Comparison of ENCODE assay signal across 10 cellular contexts in the genomic region with DNA sequence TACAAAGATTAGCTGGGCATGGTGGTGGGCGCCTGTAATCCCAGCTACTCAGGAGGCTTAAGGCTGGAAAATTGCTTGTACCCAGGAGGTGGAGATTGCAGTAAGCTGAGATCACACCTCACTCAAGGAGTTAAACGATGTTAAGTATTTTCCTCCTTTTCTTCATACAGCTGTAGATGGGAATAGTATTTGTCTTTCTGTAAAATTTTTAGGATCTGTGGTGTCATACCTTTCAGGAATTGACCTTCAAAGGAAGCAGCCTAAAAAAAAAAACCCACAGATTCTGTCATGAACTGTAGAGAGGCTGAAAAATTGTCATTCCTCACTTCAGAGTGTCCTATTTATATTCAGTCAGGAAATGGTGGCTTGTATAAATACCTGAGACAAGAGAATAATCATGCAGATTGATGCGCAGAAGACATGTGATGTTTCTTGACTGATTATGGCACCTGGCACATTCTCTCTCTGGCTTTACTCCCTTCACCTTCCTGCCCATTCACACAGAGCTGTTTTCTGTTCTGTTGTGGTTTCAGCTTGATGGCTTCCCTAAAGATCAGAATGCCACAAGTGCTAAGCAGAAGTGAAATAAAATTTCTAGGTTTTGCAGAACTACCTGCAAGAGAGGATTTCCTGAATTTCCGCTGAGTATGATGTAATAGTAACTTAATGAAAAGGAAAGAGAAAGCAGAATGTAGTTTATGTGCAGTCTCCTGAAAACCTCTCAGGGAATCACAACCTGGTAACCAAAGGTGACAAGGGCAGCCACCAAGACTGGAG. TPM values are rescaled to one million over a fixed set of nuclear protein-coding genes. Genes with fewer than 3 reads are reported as not detected.
DNase-seq lines count a peak whose midpoint lies in the region; ATAC-seq and TF ChIP-seq lines count a peak whose summit lies in the region.
"Had no signal": no experiment of that assay in that cellular context is flagged by ENCODE, and none has a peak within 500 bp of the region (broad histone marks: within the 10 kb centered on the region; RNA-seq: fewer than 3 reads in every experiment).

No MANE protein-coding gene starts in this region.

- peaks cover 36% of the 10 kb centered on the region for H3K27me3 Mint-ChIP-seq in activated CD4-positive, alpha-beta T cell treated with anti-CD3 and anti-CD28 coated beads, Interleukin-2, amount 10 ng/mL, durations not matched to agents 24 days and 14 days

- no peaks in the 10 kb centered on the region for H3K27me3 ChIP-seq in Karpas-422 (ENCODE audit: low read length)
- no peaks in the 10 kb centered on the region for H3K27me3 ChIP-seq in neutrophil
- H3K27me3 ChIP-seq in HAP-1 (ENCODE audit: low read depth), result no peaks in the 10 kb centered on the region
- H3K27me3 ChIP-seq in SJCRH30, result no peaks in the 10 kb centered on the region

- TF ChIP-seq CTCF in neutrophil (IDR thresholded peaks at IDR 0.05), result no peak

- intact Hi-C loops in activated CD4-positive, alpha-beta T cell treated with anti-CD3 and anti-CD28 coated beads, Interleukin-2, amount 10 ng/mL, durations not matched to agents 24 days and 14 days (cut with micrococcal nuclease), result no loop called here

- H3K4me3 ChIP-seq in Karpas-422 (ENCODE audit: low read length) (no peak overlapping the region), neutrophil (ENCODE audit: low read depth in 1 of 2, low read length in 1 of 2) (peak overlapping the region; percentile 15 to 25), HAP-1 (no peak overlapping the region), SJCRH30 (no peak overlapping the region)
- H3K4me3 ChIP-seq: A549 had no signal

- H3K36me3 ChIP-seq in Karpas-422 (ENCODE audit: insufficient read depth, low read length), result no peaks in the 10 kb centered on the region
- H3K36me3 ChIP-seq in neutrophil, result no peaks in the 10 kb centered on the region
- no peaks in the 10 kb centered on the region for H3K36me3 ChIP-seq in HAP-1 (replicated peaks)
- H3K36me3 ChIP-seq in SJCRH30, result no peaks in the 10 kb centered on the region

- no peaks in the 10 kb centered on the region for H3K9me3 ChIP-seq in Karpas-422 (ENCODE audit: low read length)
- H3K9me3 ChIP-seq in neutrophil, result no peaks in the 10 kb centered on the region
- no peaks in the 10 kb centered on the region for H3K9me3 ChIP-seq in HAP-1
- no peaks in the 10 kb centered on the region for H3K9me3 ChIP-seq in SJCRH30 (replicated peaks)
- H3K9me3 ChIP-seq: A549 had no signal

- no peaks in the 10 kb centered on the region for H4K20me1 ChIP-seq in Karpas-422 (ENCODE audit: insufficient read depth, low read depth, low read length)

- H2AFZ ChIP-seq in Karpas-422 (ENCODE audit: low read length), result no peak overlapping the region

- in situ Hi-C loops in HAP-1 (cut with MboI; ENCODE audit: low sequenced_read_pairs), result no loop called here

- no peaks in the 10 kb centered on the region for H3K9me2 ChIP-seq in Karpas-422 (replicated peaks; ENCODE audit: insufficient read depth, low read length)

- no peaks in the 10 kb centered on the region for H3K79me2 ChIP-seq in Karpas-422 (ENCODE audit: low read length)

- H3K4me1 Mint-ChIP-seq in activated CD4-positive, alpha-beta T cell treated with anti-CD3 and anti-CD28 coated beads, Interleukin-2, amount 10 ng/mL, durations not matched to agents 24 days and 14 days, result peaks cover 10% of the 10 kb centered on the region

- DNase-seq in activated CD4-positive, alpha-beta T cell treated with anti-CD3 and anti-CD28 coated beads, Interleukin-2, amount 10 ng/mL, durations not matched to agents 24 days and 14 days, result peak; percentile 77
- DNase-seq in activated CD4-positive, alpha-beta T cell treated with anti-CD3 and anti-CD28 coated beads for 48 hours, result no peak
- DNase-seq in Karpas-422, result peak; percentile 79
- no peak for DNase-seq in HAP-1 (ENCODE audit: low spot score in 2 of 2)
- DNase-seq in hypothalamus (lab: John Stamatoyannopoulos, UW), result no peak
- DNase-seq in SJCRH30, result no peak
- DNase-seq: cortex of kidney had no signal

- H3K4me2 ChIP-seq in Karpas-422 (ENCODE audit: low read depth, low read length, poor library complexity, severe bottlenecking), result no peak overlapping the region
- H3K4me2 ChIP-seq: A549 had no signal

- no peaks in the 10 kb centered on the region for H3K4me1 ChIP-seq in Karpas-422 (ENCODE audit: low read length)
- peaks cover 18 to 22% of the 10 kb centered on the region in 2 experiments for H3K4me1 ChIP-seq in neutrophil (ENCODE audit: control insufficient read depth in 1 of 2, insufficient read depth in 1 of 2, low read depth in 1 of 2, low read length in 1 of 2)
- no peaks in the 10 kb centered on the region for H3K4me1 ChIP-seq in HAP-1
- no peaks in the 10 kb centered on the region for H3K4me1 ChIP-seq in SJCRH30
- H3K4me1 ChIP-seq: A549 had no signal

- no peak overlapping the region for H3K27ac Mint-ChIP-seq in activated CD4-positive, alpha-beta T cell treated with anti-CD3 and anti-CD28 coated beads, Interleukin-2, amount 10 ng/mL, durations not matched to agents 24 days and 14 days

- no peak overlapping the region for H3K27ac ChIP-seq in Karpas-422 (ENCODE audit: low read length)
- H3K27ac ChIP-seq in neutrophil, result peak overlapping the region; percentile 67
- H3K27ac ChIP-seq in SJCRH30, result no peak overlapping the region
- H3K27ac ChIP-seq: A549 had no signal

- no peaks in the 10 kb centered on the region for H3K36me3 Mint-ChIP-seq in activated CD4-positive, alpha-beta T cell treated with anti-CD3 and anti-CD28 coated beads, Interleukin-2, amount 10 ng/mL, durations not matched to agents 24 days and 14 days (ENCODE audit: low read depth)

- peak; percentile 89 for ATAC-seq in HG02623 (IDR thresholded peaks at IDR 0.05; ENCODE audit: unreplicated experiment)

- H3K9ac ChIP-seq in Karpas-422 (ENCODE audit: low read length), result no peak overlapping the region

- H3K9me3 Mint-ChIP-seq in activated CD4-positive, alpha-beta T cell treated with anti-CD3 and anti-CD28 coated beads, Interleukin-2, amount 10 ng/mL, durations not matched to agents 24 days and 14 days, result no peaks in the 10 kb centered on the region

- peak overlapping the region; percentile 9 for H3K4me3 Mint-ChIP-seq in activated CD4-positive, alpha-beta T cell treated with anti-CD3 and anti-CD28 coated beads, Interleukin-2, amount 10 ng/mL, durations not matched to agents 24 days and 14 days

RNA-seq across cellular contexts. Expression of a gene that starts 3.8 kb away (rescaled TPM):
- total RNA-seq in activated CD4-positive, alpha-beta T cell treated with anti-CD3 and anti-CD28 coated beads, Interleukin-2, amount 10 ng/mL, durations not matched to agents 24 days and 14 days, result not detected in 2 replicates
- not detected in 2 replicates for total RNA-seq in Karpas-422 (2014; rRNA removed; shearing (Covaris generic); ENCODE audit: low replicate concordance)
- not detected in 2 replicates for total RNA-seq in SJCRH30 (2014; rRNA removed; shearing (Covaris generic))

RNA-seq across cellular contexts. Expression of a gene that starts 35.1 kb away (rescaled TPM):
- total RNA-seq in activated CD4-positive, alpha-beta T cell treated with anti-CD3 and anti-CD28 coated beads, Interleukin-2, amount 10 ng/mL, durations not matched to agents 24 days and 14 days, result not detected in 2 replicates
- not detected in 2 replicates for total RNA-seq in Karpas-422 (2014; rRNA removed; shearing (Covaris generic); ENCODE audit: low replicate concordance)
- not detected in 2 replicates for total RNA-seq in SJCRH30 (2014; rRNA removed; shearing (Covaris generic))

RNA-seq across cellular contexts. Expression of a gene that starts 38.1 kb away (rescaled TPM):
- not detected in 2 replicates for total RNA-seq in activated CD4-positive, alpha-beta T cell treated with anti-CD3 and anti-CD28 coated beads, Interleukin-2, amount 10 ng/mL, durations not matched to agents 24 days and 14 days
- not detected in 2 replicates for total RNA-seq in Karpas-422 (2014; rRNA removed; shearing (Covaris generic); ENCODE audit: low replicate concordance)
- not detected in 2 replicates for total RNA-seq in SJCRH30 (2014; rRNA removed; shearing (Covaris generic))

RNA-seq across cellular contexts. Expression of a gene that starts 58.8 kb away (rescaled TPM):
- not detected in 2 replicates for total RNA-seq in activated CD4-positive, alpha-beta T cell treated with anti-CD3 and anti-CD28 coated beads, Interleukin-2, amount 10 ng/mL, durations not matched to agents 24 days and 14 days
- not detected in 2 replicates for total RNA-seq in Karpas-422 (2014; rRNA removed; shearing (Covaris generic); ENCODE audit: low replicate concordance)
- not detected in 2 replicates for total RNA-seq in SJCRH30 (2014; rRNA removed; shearing (Covaris generic))

Comparison
In these comparisons a context has a peak if more than half of its experiments do, and no peak if none do; other contexts are left out.
1. DNase-seq: peak in activated CD4-positive, alpha-beta T cell treated with anti-CD3 and anti-CD28 coated beads, Interleukin-2, amount 10 ng/mL, durations not matched to agents 24 days and 14 days (single experiment) and Karpas-422 (single experiment); none in activated CD4-positive, alpha-beta T cell treated with anti-CD3 and anti-CD28 coated beads for 48 hours (single experiment), HAP-1 (0 of 2), hypothalamus (0 of 51) and SJCRH30 (0 of 2).
2. H3K4me3 ChIP-seq: peak in neutrophil (2 of 2); none in Karpas-422 (single experiment), HAP-1 (single experiment) and SJCRH30 (single experiment).